Comparison of ENCODE assay signal across 15 cellular contexts in genomic region chr21:45148316-45149000, GRCh38.
"Had no signal": no experiment of that assay in that cellular context is flagged by ENCODE, and none has a peak within 500 bp of the region (broad histone marks: within the 10 kb centered on the region; RNA-seq: fewer than 3 reads in every experiment).

No MANE protein-coding gene starts in this region.

- H3K36me3 ChIP-seq: colonic mucosa, transverse colon had no signal

- H3K27me3 Mint-ChIP-seq: activated naive CD4-positive, alpha-beta T cell treated with anti-CD3 and anti-CD28 coated beads, Interleukin-2, amount 50 U/mL, for 24 hours; T-helper 17 cell had no signal

- H3K4me3 ChIP-seq: body of pancreas, colonic mucosa, left ventricle myocardium inferior, transverse colon had no signal

- H3K27me3 ChIP-seq: body of pancreas, colonic mucosa, transverse colon had no signal

- H3K9me3 ChIP-seq: body of pancreas, colonic mucosa, left ventricle myocardium inferior, transverse colon had no signal

- DNase-seq: activated CD4-positive, alpha-beta T cell treated with anti-CD3 and anti-CD28 coated beads for 4 hours; amniotic stem cell; body of pancreas; central memory CD4-positive, alpha-beta T cell; colonic mucosa; left ventricle myocardium inferior; mesenchymal stem cell; stimulated activated CD4-positive, alpha-beta T cell treated with anti-CD3 and anti-CD28 coated beads, Interleukin-4, amount 100 ng/mL, for 1 hour; stimulated activated naive CD4-positive, alpha-beta T cell; T-helper 17 cell; transverse colon; WERI-Rb-1 had no signal

- H3K4me3 Mint-ChIP-seq: activated naive CD4-positive, alpha-beta T cell treated with anti-CD3 and anti-CD28 coated beads, Interleukin-2, amount 50 U/mL, for 24 hours; nephron; T-helper 17 cell had no signal

- H3K4me1 ChIP-seq: body of pancreas, colonic mucosa had no signal

- H3K9me3 Mint-ChIP-seq: activated naive CD4-positive, alpha-beta T cell treated with anti-CD3 and anti-CD28 coated beads, Interleukin-2, amount 50 U/mL, for 24 hours; nephron had no signal

- H3K27ac ChIP-seq: body of pancreas, colonic mucosa, left ventricle myocardium inferior, transverse colon, WERI-Rb-1 had no signal

- ATAC-seq: body of pancreas, esophagus mucosa, T-helper 17 cell had no signal

- H3K27ac Mint-ChIP-seq: activated naive CD4-positive, alpha-beta T cell treated with anti-CD3 and anti-CD28 coated beads, Interleukin-2, amount 50 U/mL, for 24 hours; nephron; T-helper 17 cell had no signal
